Comparison of ENCODE assay signal across 1 cellular context in genomic region chr11:121553806-121554205, GRCh38.
TF ChIP-seq lines count a peak whose summit lies in the region.

No MANE protein-coding gene starts in this region.

TF ChIP-seq in HepG2, 621 proteins besides CTCF, POLR2A, EP300 and RAD21 (continued from another document and continues in another):
- TF ChIP-seq, protein P1, sequence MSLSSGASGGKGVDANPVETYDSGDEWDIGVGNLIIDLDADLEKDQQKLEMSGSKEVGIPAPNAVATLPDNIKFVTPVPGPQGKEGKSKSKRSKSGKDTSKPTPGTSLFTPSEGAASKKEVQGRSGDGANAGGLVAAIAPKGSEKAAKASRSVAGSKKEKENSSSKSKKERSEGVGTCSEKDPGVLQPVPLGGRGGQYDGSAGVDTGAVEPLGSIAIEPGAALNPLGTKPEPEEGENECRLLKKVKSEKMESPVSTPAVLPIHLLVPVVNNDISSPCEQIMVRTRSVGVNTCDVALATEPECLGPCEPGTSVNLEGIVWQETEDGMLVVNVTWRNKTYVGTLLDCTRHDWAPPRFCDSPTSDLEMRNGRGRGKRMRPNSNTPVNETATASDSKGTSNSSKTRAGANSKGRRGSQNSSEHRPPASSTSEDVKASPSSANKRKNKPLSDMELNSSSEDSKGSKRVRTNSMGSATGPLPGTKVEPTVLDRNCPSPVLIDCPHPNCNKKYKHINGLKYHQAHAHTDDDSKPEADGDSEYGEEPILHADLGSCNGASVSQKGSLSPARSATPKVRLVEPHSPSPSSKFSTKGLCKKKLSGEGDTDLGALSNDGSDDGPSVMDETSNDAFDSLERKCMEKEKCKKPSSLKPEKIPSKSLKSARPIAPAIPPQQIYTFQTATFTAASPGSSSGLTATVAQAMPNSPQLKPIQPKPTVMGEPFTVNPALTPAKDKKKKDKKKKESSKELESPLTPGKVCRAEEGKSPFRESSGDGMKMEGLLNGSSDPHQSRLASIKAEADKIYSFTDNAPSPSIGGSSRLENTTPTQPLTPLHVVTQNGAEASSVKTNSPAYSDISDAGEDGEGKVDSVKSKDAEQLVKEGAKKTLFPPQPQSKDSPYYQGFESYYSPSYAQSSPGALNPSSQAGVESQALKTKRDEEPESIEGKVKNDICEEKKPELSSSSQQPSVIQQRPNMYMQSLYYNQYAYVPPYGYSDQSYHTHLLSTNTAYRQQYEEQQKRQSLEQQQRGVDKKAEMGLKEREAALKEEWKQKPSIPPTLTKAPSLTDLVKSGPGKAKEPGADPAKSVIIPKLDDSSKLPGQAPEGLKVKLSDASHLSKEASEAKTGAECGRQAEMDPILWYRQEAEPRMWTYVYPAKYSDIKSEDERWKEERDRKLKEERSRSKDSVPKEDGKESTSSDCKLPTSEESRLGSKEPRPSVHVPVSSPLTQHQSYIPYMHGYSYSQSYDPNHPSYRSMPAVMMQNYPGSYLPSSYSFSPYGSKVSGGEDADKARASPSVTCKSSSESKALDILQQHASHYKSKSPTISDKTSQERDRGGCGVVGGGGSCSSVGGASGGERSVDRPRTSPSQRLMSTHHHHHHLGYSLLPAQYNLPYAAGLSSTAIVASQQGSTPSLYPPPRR (CRISPR knock-in tag; IDR thresholded peaks at IDR 0.05; ENCODE audit: borderline replicate concordance), result peak; percentile 85
- TF ChIP-seq FOXO1 (CRISPR knock-in tag; IDR thresholded peaks at IDR 0.05) (peak; percentile 81; the same call in 1 of the 2 replicates), SMARCC2 (IDR thresholded peaks at IDR 0.05) (no peak), MEF2D (CRISPR knock-in tag; IDR thresholded peaks at IDR 0.05) (peak; percentile 88), TBP (CRISPR knock-in tag; IDR thresholded peaks at IDR 0.05) (no peak), SOX13 (IDR thresholded peaks at IDR 0.05) (peak; percentile 32; the same call in 1 of the 2 replicates), SOX13 (CRISPR knock-in tag; conservative IDR thresholded peaks at IDR 0.05 in 1 of 2, IDR thresholded peaks at IDR 0.05 in 1 of 2) (peak in 1 of 2 experiments; percentile 60; a peak in 2 of 4 replicates), ZFY (CRISPR knock-in tag; IDR thresholded peaks at IDR 0.05) (no peak), THAP11 (CRISPR knock-in tag; IDR thresholded peaks at IDR 0.05) (0 out of 2 replicates have a peak, but pooled peaks have one; percentile 51), ZBTB34 (CRISPR knock-in tag; IDR thresholded peaks at IDR 0.05) (no peak), JUN (CRISPR knock-in tag; IDR thresholded peaks at IDR 0.05) (peak; percentile 95), SSRP1 (CRISPR knock-in tag; IDR thresholded peaks at IDR 0.05) (no peak), CSRNP1 (CRISPR knock-in tag; IDR thresholded peaks at IDR 0.05) (0 out of 2 replicates have a peak, but pooled peaks have one; percentile 36), CREM (IDR thresholded peaks at IDR 0.05) (peak; percentile 73), CREM (CRISPR knock-in tag; IDR thresholded peaks at IDR 0.05) (no peak), ZBTB21 (CRISPR knock-in tag; IDR thresholded peaks at IDR 0.05) (peak; percentile 76), PHF5A (CRISPR knock-in tag; IDR thresholded peaks at IDR 0.05; ENCODE audit: low read depth, unreplicated experiment) (peak; percentile 33), ZNF574 (CRISPR knock-in tag; IDR thresholded peaks at IDR 0.05) (0 out of 2 replicates have a peak, but pooled peaks have one; percentile 55), ZNF430 (CRISPR knock-in tag; IDR thresholded peaks at IDR 0.05) (no peak), PITX1 (CRISPR knock-in tag; IDR thresholded peaks at IDR 0.05) (0 out of 2 replicates have a peak, but pooled peaks have one; percentile 49), ZNF605 (CRISPR knock-in tag; IDR thresholded peaks at IDR 0.05) (peak; percentile 52; the same call in 1 of the 2 replicates), ZSCAN22 (CRISPR knock-in tag; IDR thresholded peaks at IDR 0.05) (no peak), CENPT (CRISPR knock-in tag; IDR thresholded peaks at IDR 0.05; ENCODE audit: low read depth) (no peak), ZNF205 (CRISPR knock-in tag; IDR thresholded peaks at IDR 0.05) (0 out of 2 replicates have a peak, but pooled peaks have one; percentile 46), NR2F2 (IDR thresholded peaks at IDR 0.05; ENCODE audit: borderline replicate concordance, low read depth) (0 out of 2 replicates have a peak, but pooled peaks have one; percentile 19), MTA1 (CRISPR knock-in tag; IDR thresholded peaks at IDR 0.05; ENCODE audit: borderline replicate concordance) (peak; percentile 89), ZNF350 (CRISPR knock-in tag; IDR thresholded peaks at IDR 0.05; ENCODE audit: borderline replicate concordance, low read depth) (peak; percentile 86), ZNF276 (CRISPR knock-in tag; IDR thresholded peaks at IDR 0.05; ENCODE audit: low read depth) (peak; percentile 87), SOX5 (CRISPR knock-in tag; IDR thresholded peaks at IDR 0.05; ENCODE audit: borderline replicate concordance) (peak; percentile 55), PHF21A (CRISPR knock-in tag; IDR thresholded peaks at IDR 0.05) (peak; percentile 79), ATF7 (IDR thresholded peaks at IDR 0.05) (peak; percentile 50; the same call in 1 of the 2 replicates), ATF7 (CRISPR knock-in tag; IDR thresholded peaks at IDR 0.05) (peak; percentile 87), GATAD2A (CRISPR knock-in tag; IDR thresholded peaks at IDR 0.05) (peak; percentile 92), NONO (IDR thresholded peaks at IDR 0.05) (no peak), NONO (CRISPR knock-in tag; conservative IDR thresholded peaks at IDR 0.05) (peak; percentile 72; the same call in 1 of the 2 replicates), SAFB2 (CRISPR knock-in tag; IDR thresholded peaks at IDR 0.05; ENCODE audit: borderline replicate concordance, low read depth) (no peak), ZNF414 (CRISPR knock-in tag; IDR thresholded peaks at IDR 0.05) (0 out of 2 replicates have a peak, but pooled peaks have one; percentile 34)
- TF ChIP-seq, protein P2, sequence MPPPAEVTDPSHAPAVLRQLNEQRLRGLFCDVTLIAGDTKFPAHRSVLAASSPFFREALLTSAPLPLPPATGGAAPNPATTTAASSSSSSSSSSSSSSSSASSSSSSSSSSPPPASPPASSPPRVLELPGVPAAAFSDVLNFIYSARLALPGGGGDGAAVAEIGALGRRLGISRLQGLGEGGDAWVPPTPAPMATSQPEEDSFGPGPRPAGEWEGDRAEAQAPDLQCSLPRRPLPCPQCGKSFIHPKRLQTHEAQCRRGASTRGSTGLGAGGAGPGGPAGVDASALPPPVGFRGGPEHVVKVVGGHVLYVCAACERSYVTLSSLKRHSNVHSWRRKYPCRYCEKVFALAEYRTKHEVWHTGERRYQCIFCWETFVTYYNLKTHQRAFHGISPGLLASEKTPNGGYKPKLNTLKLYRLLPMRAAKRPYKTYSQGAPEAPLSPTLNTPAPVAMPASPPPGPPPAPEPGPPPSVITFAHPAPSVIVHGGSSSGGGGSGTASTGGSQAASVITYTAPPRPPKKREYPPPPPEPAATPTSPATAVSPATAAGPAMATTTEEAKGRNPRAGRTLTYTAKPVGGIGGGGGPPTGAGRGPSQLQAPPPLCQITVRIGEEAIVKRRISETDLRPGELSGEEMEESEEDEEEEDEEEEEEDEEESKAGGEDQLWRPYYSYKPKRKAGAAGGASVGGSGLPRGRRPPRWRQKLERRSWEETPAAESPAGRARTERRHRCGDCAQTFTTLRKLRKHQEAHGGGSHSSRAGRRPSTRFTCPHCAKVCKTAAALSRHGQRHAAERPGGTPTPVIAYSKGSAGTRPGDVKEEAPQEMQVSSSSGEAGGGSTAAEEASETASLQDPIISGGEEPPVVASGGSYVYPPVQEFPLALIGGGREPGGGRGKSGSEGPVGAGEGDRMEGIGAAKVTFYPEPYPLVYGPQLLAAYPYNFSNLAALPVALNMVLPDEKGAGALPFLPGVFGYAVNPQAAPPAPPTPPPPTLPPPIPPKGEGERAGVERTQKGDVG (CRISPR knock-in tag; IDR thresholded peaks at IDR 0.05; ENCODE audit: borderline replicate concordance), result peak; percentile 66; the same call in 1 of the 2 replicates
- TF ChIP-seq, protein P3, sequence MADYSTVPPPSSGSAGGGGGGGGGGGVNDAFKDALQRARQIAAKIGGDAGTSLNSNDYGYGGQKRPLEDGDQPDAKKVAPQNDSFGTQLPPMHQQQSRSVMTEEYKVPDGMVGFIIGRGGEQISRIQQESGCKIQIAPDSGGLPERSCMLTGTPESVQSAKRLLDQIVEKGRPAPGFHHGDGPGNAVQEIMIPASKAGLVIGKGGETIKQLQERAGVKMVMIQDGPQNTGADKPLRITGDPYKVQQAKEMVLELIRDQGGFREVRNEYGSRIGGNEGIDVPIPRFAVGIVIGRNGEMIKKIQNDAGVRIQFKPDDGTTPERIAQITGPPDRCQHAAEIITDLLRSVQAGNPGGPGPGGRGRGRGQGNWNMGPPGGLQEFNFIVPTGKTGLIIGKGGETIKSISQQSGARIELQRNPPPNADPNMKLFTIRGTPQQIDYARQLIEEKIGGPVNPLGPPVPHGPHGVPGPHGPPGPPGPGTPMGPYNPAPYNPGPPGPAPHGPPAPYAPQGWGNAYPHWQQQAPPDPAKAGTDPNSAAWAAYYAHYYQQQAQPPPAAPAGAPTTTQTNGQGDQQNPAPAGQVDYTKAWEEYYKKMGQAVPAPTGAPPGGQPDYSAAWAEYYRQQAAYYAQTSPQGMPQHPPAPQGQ (CRISPR knock-in tag; IDR thresholded peaks at IDR 0.05; ENCODE audit: borderline replicate concordance), result no peak
- TF ChIP-seq, protein P4, sequence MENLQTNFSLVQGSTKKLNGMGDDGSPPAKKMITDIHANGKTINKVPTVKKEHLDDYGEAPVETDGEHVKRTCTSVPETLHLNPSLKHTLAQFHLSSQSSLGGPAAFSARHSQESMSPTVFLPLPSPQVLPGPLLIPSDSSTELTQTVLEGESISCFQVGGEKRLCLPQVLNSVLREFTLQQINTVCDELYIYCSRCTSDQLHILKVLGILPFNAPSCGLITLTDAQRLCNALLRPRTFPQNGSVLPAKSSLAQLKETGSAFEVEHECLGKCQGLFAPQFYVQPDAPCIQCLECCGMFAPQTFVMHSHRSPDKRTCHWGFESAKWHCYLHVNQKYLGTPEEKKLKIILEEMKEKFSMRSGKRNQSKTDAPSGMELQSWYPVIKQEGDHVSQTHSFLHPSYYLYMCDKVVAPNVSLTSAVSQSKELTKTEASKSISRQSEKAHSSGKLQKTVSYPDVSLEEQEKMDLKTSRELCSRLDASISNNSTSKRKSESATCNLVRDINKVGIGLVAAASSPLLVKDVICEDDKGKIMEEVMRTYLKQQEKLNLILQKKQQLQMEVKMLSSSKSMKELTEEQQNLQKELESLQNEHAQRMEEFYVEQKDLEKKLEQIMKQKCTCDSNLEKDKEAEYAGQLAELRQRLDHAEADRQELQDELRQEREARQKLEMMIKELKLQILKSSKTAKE (CRISPR knock-in tag; IDR thresholded peaks at IDR 0.05; ENCODE audit: borderline replicate concordance), result peak; percentile 56; the same call in 1 of the 2 replicates
